8 cellular contexts compared by ENCODE assay signal in genomic region chr16:85029413-85029794, GRCh38. TPM values are rescaled to one million over a fixed set of nuclear protein-coding genes. Genes with fewer than 3 reads are reported as not detected.
DNase-seq lines count a peak whose midpoint lies in the region; ATAC-seq and TF ChIP-seq lines count a peak whose summit lies in the region.

No MANE protein-coding gene starts in this region.

- H3K36me3 ChIP-seq in ACC112 (ENCODE audit: insufficient read depth, low read length) (no peaks in the 10 kb centered on the region), H7 (replicated peaks; ENCODE audit: control insufficient read depth, insufficient read depth, low read length) (no peaks in the 10 kb centered on the region), mammary epithelial cell (ENCODE audit: insufficient read depth, low read length) (no peaks in the 10 kb centered on the region), neural cell (ENCODE audit: insufficient read depth, low read length) (no peaks in the 10 kb centered on the region), urinary bladder (ENCODE audit: insufficient read depth) (no peaks in the 10 kb centered on the region)

- H3K4me2 ChIP-seq in mammary epithelial cell (ENCODE audit: insufficient read depth, low read depth, low read length), result peak overlapping the region; percentile 97
- peak overlapping the region; percentile 60 for H3K4me2 ChIP-seq in neural cell (ENCODE audit: low read length)

- dilution Hi-C loops in mammary epithelial cell (cut with HindIII; ENCODE audit: low sequenced_read_pairs), result no loop called here

- peaks cover 3% of the 10 kb centered on the region for H4K20me1 ChIP-seq in mammary epithelial cell (ENCODE audit: insufficient read depth, low read length)
- no peaks in the 10 kb centered on the region for H4K20me1 ChIP-seq in neural cell (ENCODE audit: insufficient read depth)

- BruUV-seq in mammary epithelial cell (replicated peaks; lab: Mats Ljungman, UMichigan), result no TSS peak

- CTCF ChIA-PET in mammary epithelial cell (lab: Charles Lee; ENCODE audit: low non-redundant PET), result no interaction called here

- H3K27ac ChIP-seq in ACC112 (ENCODE audit: low read depth, low read length) (peak overlapping the region; percentile 67), mammary epithelial cell (ENCODE audit: insufficient read depth, low read depth, low read length) (no peak overlapping the region), neural cell (ENCODE audit: low read length) (peak overlapping the region; percentile 31), urinary bladder (ENCODE audit: low read depth) (peak overlapping the region; percentile 83)

- DNase-seq in H7 (peak; percentile 52), T1000 (lab: John Stamatoyannopoulos, UW) (peak; percentile 59), mammary epithelial cell (peak; percentile 87)

- no peaks in the 10 kb centered on the region for H3K9me2 ChIP-seq in neural cell (ENCODE audit: insufficient read depth, low read length)

- H2AFZ ChIP-seq in ACC112 (ENCODE audit: low read length, unreplicated experiment) (no peak overlapping the region), mammary epithelial cell (ENCODE audit: low read depth, low read length) (peak overlapping the region; percentile 53), neural cell (ENCODE audit: low read depth, low read length) (no peak overlapping the region)

- in situ Hi-C loops in mammary epithelial cell (cut with MboI; ENCODE audit: low sequenced_read_pairs in 2 of 2), result no loop called here

- no peak overlapping the region for H3K9ac ChIP-seq in mammary epithelial cell (ENCODE audit: insufficient read depth, low read length)
- peak overlapping the region; percentile 88 for H3K9ac ChIP-seq in neural cell (ENCODE audit: low read length)

- no peak for ATAC-seq in HG02678 (IDR thresholded peaks at IDR 0.05; ENCODE audit: unreplicated experiment)
- ATAC-seq in GM19328 (IDR thresholded peaks at IDR 0.05; ENCODE audit: unreplicated experiment), result no peak

- H3K79me2 ChIP-seq in ACC112 (ENCODE audit: control insufficient read depth, insufficient read depth, low read length, unreplicated experiment) (no peaks in the 10 kb centered on the region), mammary epithelial cell (ENCODE audit: insufficient read depth, low read length) (no peaks in the 10 kb centered on the region), neural cell (replicated peaks; ENCODE audit: insufficient read depth, low read length) (no peaks in the 10 kb centered on the region)

- H3K27me3 ChIP-seq in ACC112 (ENCODE audit: insufficient read depth, low read length), result no peaks in the 10 kb centered on the region
- peaks cover 11% of the 10 kb centered on the region for H3K27me3 ChIP-seq in H7 (ENCODE audit: control insufficient read depth, insufficient read depth, low read length)
- H3K27me3 ChIP-seq in mammary epithelial cell (ENCODE audit: insufficient read depth, low read length), result no peaks in the 10 kb centered on the region
- H3K27me3 ChIP-seq in neural cell (ENCODE audit: insufficient read depth, low read depth, low read length), result no peaks in the 10 kb centered on the region

- H3K4me3 ChIP-seq in ACC112 (ENCODE audit: low read depth, low read length) (peak overlapping the region; percentile 83), H7 (ENCODE audit: insufficient read depth, low read depth, low read length) (no peak overlapping the region), mammary epithelial cell (replicated peaks in 1 of 3; ENCODE audit: insufficient read depth in 1 of 3, low read depth in 2 of 3, low read length in 3 of 3) (peak overlapping the region; percentile 7 to 84 (median 18)), neural cell (ENCODE audit: low read length) (peak overlapping the region; percentile 92), urinary bladder (ENCODE audit: low read depth, low read length) (peak overlapping the region; percentile 81)

- no peak for TF ChIP-seq EP300 in neural cell (conservative IDR thresholded peaks at IDR 0.05; ENCODE audit: poor library complexity, severe bottlenecking)

- TF ChIP-seq CTCF in mammary epithelial cell (conservative IDR thresholded peaks at IDR 0.05 in 1 of 2, IDR thresholded peaks at IDR 0.05 in 1 of 2; ENCODE audit: extremely low read depth in 1 of 2, insufficient read depth in 1 of 2, low read depth in 1 of 2, low read length in 2 of 2) (no peak), neural cell (IDR thresholded peaks at IDR 0.05; ENCODE audit: poor library complexity, severe bottlenecking) (no peak)

- H3F3A ChIP-seq in neural cell (ENCODE audit: insufficient read depth, low read length, poor library complexity, severe bottlenecking), result no peaks in the 10 kb centered on the region

- no peak for TF ChIP-seq RAD21 in neural cell (conservative IDR thresholded peaks at IDR 0.05)

- WGBS in mammary epithelial cell (ENCODE audit: low coverage, missing lambda C conversion rate), result 0% methylated on average over 4 of the region's 5 CpGs
- WGBS in urinary bladder, result 20% methylated on average over 5 of the region's 5 CpGs

- H3K9me3 ChIP-seq in mammary epithelial cell (replicated peaks; ENCODE audit: insufficient read depth, low read length), result no peaks in the 10 kb centered on the region
- H3K9me3 ChIP-seq in neural cell (ENCODE audit: low read length), result no peaks in the 10 kb centered on the region

- intact Hi-C loops in mammary epithelial cell (cut with micrococcal nuclease), result loop anchor here (1.0 kb wide), 1 partner anchor 57 kb away; no protein-coding TSS in a partner anchor

- H3K4me1 ChIP-seq in ACC112 (ENCODE audit: control insufficient read depth, insufficient read depth, low read length, unreplicated experiment) (peaks cover 31% of the 10 kb centered on the region), mammary epithelial cell (ENCODE audit: insufficient read depth, low read length) (peaks cover 29% of the 10 kb centered on the region), urinary bladder (ENCODE audit: insufficient read depth) (no peaks in the 10 kb centered on the region)

TF ChIP-seq in neural cell, 6 proteins besides CTCF, POLR2A, EP300 and RAD21:
- no peak for TF ChIP-seq SMC3 (conservative IDR thresholded peaks at IDR 0.05; ENCODE audit: poor library complexity)
- no peak for TF ChIP-seq EZH2 (IDR thresholded peaks at IDR 0.05; ENCODE audit: borderline replicate concordance, insufficient read depth, low read length, poor library complexity, severe bottlenecking)

RNA-seq across cellular contexts. Expression of gene KIAA0513, which starts 1.8 kb away (rescaled TPM):
- total RNA-seq in H7 (2014; rRNA removed; shearing (Covaris generic)), result 5.1 and 11.7 TPM in 2 replicates
- total RNA-seq in mammary epithelial cell (10 to 100 TPM in 1 of 2 donors, 1 to 10 TPM in 1; 5.0 to 10.0 TPM), urinary bladder (9.8 TPM)
- polyA plus RNA-seq in mammary epithelial cell (3.4 TPM), neural cell (18.9 and 24.9 TPM in 2 replicates), urinary bladder (19.9 TPM)
- polyA minus RNA-seq in mammary epithelial cell (8.7 TPM), neural cell (39.2 and 50.4 TPM in 2 replicates)

RNA-seq across cellular contexts. Expression of gene ZDHHC7, which starts 18.1 kb away (rescaled TPM):
- 56.9 and 60.7 TPM in 2 replicates for total RNA-seq in H7 (2014; rRNA removed; shearing (Covaris generic))
- total RNA-seq in mammary epithelial cell (10 to 100 TPM; 46.9 to 83.4 TPM), urinary bladder (31.1 TPM)
- polyA plus RNA-seq in mammary epithelial cell (54.7 TPM), neural cell (33.8 and 34.1 TPM in 2 replicates), urinary bladder (49.7 TPM)
- polyA minus RNA-seq in mammary epithelial cell (173 TPM), neural cell (25.5 and 29.7 TPM in 2 replicates)
